ENCODE assay signal across 9 cellular contexts in the genomic region with DNA sequence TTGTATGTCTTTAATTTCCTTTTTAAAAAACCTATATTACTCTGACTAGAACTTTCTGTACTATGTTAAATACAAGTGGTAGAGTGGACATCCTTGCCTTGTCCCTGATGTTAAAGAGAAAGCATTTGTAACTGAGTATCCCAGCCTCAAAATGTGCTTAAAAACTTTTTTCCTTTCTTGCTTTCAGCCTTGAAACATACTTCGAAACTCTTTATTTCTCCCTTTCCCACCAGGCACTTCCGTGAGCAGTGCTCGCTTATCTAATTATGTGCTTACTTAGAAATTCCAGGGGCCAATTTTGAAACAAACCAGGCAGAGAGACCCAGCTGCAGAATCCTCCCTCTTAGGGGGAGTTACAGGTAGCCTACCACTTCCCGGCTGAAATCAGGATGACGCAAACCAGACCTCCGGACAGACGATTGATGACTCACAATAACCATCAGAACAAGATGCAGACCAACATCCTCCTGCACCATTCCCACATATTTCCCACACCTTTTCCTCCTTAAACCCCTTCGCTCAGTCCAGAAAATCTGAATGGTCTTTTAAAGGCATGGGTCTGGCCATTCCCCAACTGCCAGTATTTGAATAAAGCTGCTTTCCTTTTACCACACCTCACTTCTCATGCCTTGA. TPM values are rescaled to one million over a fixed set of nuclear protein-coding genes. Genes with fewer than 3 reads are reported as not detected.
A peak's percentile ranks its signal among the peaks of the same experiment; 100 is the strongest.
DNase-seq lines count a peak whose midpoint lies in the region; ATAC-seq, FAIRE-seq and TF ChIP-seq lines count a peak whose summit lies in the region.
"Not testable (repeated sequence)": the region's sequence is repeated elsewhere in the genome, so short reads cannot be mapped to it uniquely, and the experiment has no call there.
"Had no signal": no experiment of that assay in that cellular context is flagged by ENCODE, and none has a peak within 500 bp of the region (broad histone marks: within the 10 kb centered on the region; RNA-seq: fewer than 3 reads in every experiment).

No MANE protein-coding gene starts in this region.

- H3K9me3 Mint-ChIP-seq in Calu3 (ENCODE audit: low read depth, unreplicated experiment), result not testable (repeated sequence)

- H3K9me1 ChIP-seq in K562 (ENCODE audit: control insufficient read depth, insufficient read depth, low read length), result not testable (repeated sequence)

- TF ChIP-seq EP300 in K562 (IDR thresholded peaks at IDR 0.05; ENCODE audit: low read length); H1 (IDR thresholded peaks at IDR 0.05; ENCODE audit: borderline replicate concordance in 1 of 2, low read depth in 2 of 2, low read length in 2 of 2): not testable (repeated sequence)

- DNase-seq in Calu3, result peak; percentile 13
- peak; percentile 6 for DNase-seq in HCT116 (ENCODE audit: low read depth, low spot score)
- peak; percentile 45 for DNase-seq in RCC 7860 (ENCODE audit: low spot score)
- not testable (repeated sequence) for DNase-seq in K562 (ENCODE audit: extremely low read depth in 1 of 4, low spot score in 3 of 4); H1 (ENCODE audit: low read depth in 1 of 2, low spot score in 2 of 2); hepatocyte (ENCODE audit: low spot score)

- H3K18ac ChIP-seq in H1 (ENCODE audit: extremely low read depth, low read length), result not testable (repeated sequence)

- not testable (repeated sequence) for H2BK120ac ChIP-seq in H1 (replicated peaks; ENCODE audit: low read depth, low read length)

- H4K5ac ChIP-seq in H1 (ENCODE audit: insufficient read length, low read depth, low read length), result not testable (repeated sequence)

- peak overlapping the region; percentile 52 for H3K27ac Mint-ChIP-seq in Calu3 (ENCODE audit: unreplicated experiment)

- H3K9ac ChIP-seq in HCT116 (ENCODE audit: low read length); K562 (ENCODE audit: insufficient read depth in 1 of 2, low read depth in 2 of 2, low read length in 2 of 2); H1 (replicated peaks in 1 of 4; ENCODE audit: extremely low read depth in 1 of 4, low read depth in 3 of 4, low read length in 3 of 4): not testable (repeated sequence)

- intact Hi-C loops in Calu3 (cut with micrococcal nuclease; ENCODE audit: unreplicated experiment); HCT116 (cut with micrococcal nuclease); K562 (cut with micrococcal nuclease): not testable (repeated sequence)

- H3K14ac ChIP-seq in H1 (ENCODE audit: insufficient read length), result not testable (repeated sequence)

- not testable (repeated sequence) for TF ChIP-seq POLR2A in HCT116 (IDR thresholded peaks at IDR 0.05; ENCODE audit: borderline replicate concordance, extremely low read depth, insufficient read depth, insufficient read length); K562 (conservative IDR thresholded peaks at IDR 0.05); H1 (IDR thresholded peaks at IDR 0.05; ENCODE audit: control extremely low read depth in 1 of 2, low read depth in 2 of 2, low read length in 2 of 2)

- not testable (repeated sequence) for H3K4ac ChIP-seq in H1 (replicated peaks; ENCODE audit: insufficient read length, low read depth, low read length)

- peaks cover 52% of the 10 kb centered on the region for H3K27me3 Mint-ChIP-seq in Calu3 (ENCODE audit: unreplicated experiment)

- H2BK15ac ChIP-seq in H1 (ENCODE audit: low read length), result not testable (repeated sequence)

- H3K4me3 Mint-ChIP-seq in Calu3 (ENCODE audit: low read depth, unreplicated experiment), result not testable (repeated sequence)

- H3K36me3 Mint-ChIP-seq in Calu3 (ENCODE audit: insufficient read depth, unreplicated experiment), result not testable (repeated sequence)

- TF ChIP-seq RAD21 in HCT116 (IDR thresholded peaks at IDR 0.05; ENCODE audit: low read depth); K562 (CRISPR knock-in tag; conservative IDR thresholded peaks at IDR 0.05 in 1 of 2, IDR thresholded peaks at IDR 0.05 in 1 of 2); H1 (IDR thresholded peaks at IDR 0.05 in 1 of 2, conservative IDR thresholded peaks at IDR 0.05 in 1 of 2; ENCODE audit: low read depth in 2 of 2, low read length in 2 of 2): not testable (repeated sequence)

- H3K27me3 ChIP-seq in HCT116 (ENCODE audit: insufficient read depth, low read length), result peaks cover 39% of the 10 kb centered on the region
- H3K27me3 ChIP-seq in K562 (ENCODE audit: control insufficient read depth in 2 of 2, insufficient read depth in 2 of 2, low read length in 2 of 2), result peaks cover 8 to 44% of the 10 kb centered on the region in 2 experiments
- not testable (repeated sequence) for H3K27me3 ChIP-seq in H1 (replicated peaks in 1 of 4; ENCODE audit: control insufficient read depth in 3 of 4, extremely low read depth in 1 of 4, insufficient read depth in 3 of 4, low read length in 3 of 4); hepatocyte

- not testable (repeated sequence) for H2BK20ac ChIP-seq in H1 (ENCODE audit: low read length)

- H3K79me2 ChIP-seq in HCT116 (ENCODE audit: insufficient read depth, low read length); K562 (ENCODE audit: control insufficient read depth, insufficient read depth, low read length); H1 (ENCODE audit: control insufficient read depth in 1 of 2, insufficient read depth in 2 of 2, low read length in 2 of 2); hepatocyte: not testable (repeated sequence)

- CTCF ChIA-PET in Calu3 (lab: Charles Lee); HCT116 (lab: Charles Lee); K562 (lab: Yijun Ruan, JAX; ENCODE audit: low intra/inter-chr PET ratio): not testable (repeated sequence)
- CTCF ChIA-PET in H1 (lab: Charles Lee; ENCODE audit: partially characterized antibody), result interaction anchor here (0.7 kb wide), 1 partner anchor 10 kb away, joined by 3 read pairs; no protein-coding TSS in a partner anchor

- not testable (repeated sequence) for H4K20me1 ChIP-seq in HCT116 (ENCODE audit: insufficient read depth); K562 (replicated peaks; ENCODE audit: control insufficient read depth, insufficient read depth, low read length); H1 (replicated peaks in 1 of 2; ENCODE audit: control insufficient read depth in 1 of 2, insufficient read depth in 2 of 2, low read length in 2 of 2); hepatocyte (ENCODE audit: insufficient read depth, poor library complexity, severe bottlenecking)

- not testable (repeated sequence) for H3K56ac ChIP-seq in H1 (replicated peaks; ENCODE audit: insufficient read length, low read depth, low read length)

- H3K4me2 ChIP-seq in HCT116 (ENCODE audit: low read length) (peak overlapping the region; percentile 8; the same call in 1 of the 2 replicates), hepatocyte (peak overlapping the region; percentile 50)
- H3K4me2 ChIP-seq in K562 (ENCODE audit: insufficient read depth, low read length); H1 (ENCODE audit: insufficient read depth in 1 of 2, low read depth in 2 of 2, low read length in 2 of 2): not testable (repeated sequence)

- not testable (repeated sequence) for H3K36me3 ChIP-seq in HCT116 (ENCODE audit: control insufficient read depth in 1 of 2, insufficient read depth in 2 of 2, low read length in 2 of 2); K562 (ENCODE audit: control insufficient read depth, insufficient read depth, low read length); H1 (ENCODE audit: control insufficient read depth in 2 of 4, insufficient read depth in 4 of 4, low read length in 3 of 4); hepatocyte (replicated peaks; ENCODE audit: insufficient read depth, low read depth); mesodermal cell (ENCODE audit: control insufficient read depth, insufficient read depth, low read length)

- not testable (repeated sequence) for H4K8ac ChIP-seq in H1 (ENCODE audit: extremely low read depth, insufficient read depth, low read length)

- H2BK12ac ChIP-seq in H1 (ENCODE audit: low read depth, low read length), result not testable (repeated sequence)

- not testable (repeated sequence) for H3K9me3 ChIP-seq in HCT116 (ENCODE audit: control insufficient read depth in 1 of 2, insufficient read depth in 1 of 2, low read depth in 1 of 2, low read length in 2 of 2); K562 (replicated peaks; ENCODE audit: control insufficient read depth, insufficient read depth, low read depth, low read length); H1 (ENCODE audit: insufficient read depth in 2 of 2, low read depth in 1 of 2, low read length in 1 of 2); hepatocyte (ENCODE audit: low read depth); mesodermal cell (ENCODE audit: control insufficient read depth, low read length)

- H2AK5ac ChIP-seq in H1 (ENCODE audit: low read depth, low read length), result not testable (repeated sequence)

- H3K23ac ChIP-seq in H1 (ENCODE audit: insufficient read length), result not testable (repeated sequence)

- ATAC-seq in HCT116, result peak; percentile 63; the same call in 1 of the 2 replicates
- ATAC-seq in K562, result not testable (repeated sequence)

- TF ChIP-seq CTCF in Calu3 (IDR thresholded peaks at IDR 0.05; ENCODE audit: unreplicated experiment); HCT116 (IDR thresholded peaks at IDR 0.05 in 2 of 3, conservative IDR thresholded peaks at IDR 0.05 in 1 of 3; ENCODE audit: borderline replicate concordance in 1 of 3, insufficient read depth in 1 of 3, low read depth in 2 of 3, low read length in 2 of 3); K562 (IDR thresholded peaks at IDR 0.05 in 2 of 3, conservative IDR thresholded peaks at IDR 0.05 in 1 of 3; ENCODE audit: insufficient read depth in 2 of 3, low read depth in 1 of 3, low read length in 3 of 3); H1 (IDR thresholded peaks at IDR 0.05; ENCODE audit: control extremely low read depth in 1 of 3, insufficient read depth in 1 of 3, low read depth in 1 of 3, low read length in 3 of 3); hepatocyte (IDR thresholded peaks at IDR 0.05; ENCODE audit: poor library complexity): not testable (repeated sequence)

- not testable (repeated sequence) for H3K4me1 ChIP-seq in HCT116 (ENCODE audit: control insufficient read depth in 1 of 2, insufficient read depth in 2 of 2, low read length in 2 of 2); K562 (replicated peaks in 1 of 2; ENCODE audit: control insufficient read depth in 2 of 2, insufficient read depth in 2 of 2, low read length in 2 of 2); H1 (replicated peaks in 1 of 4; ENCODE audit: control insufficient read depth in 3 of 4, insufficient read depth in 4 of 4, low read length in 3 of 4); hepatocyte (ENCODE audit: insufficient read depth)
- H3K4me1 ChIP-seq in mesodermal cell (ENCODE audit: control insufficient read depth, insufficient read depth, low read length, poor library complexity, severe bottlenecking), result peaks cover 11% of the 10 kb centered on the region

- RAD21 ChIA-PET in HCT116 (lab: Charles Lee; ENCODE audit: low non-redundant PET in 1 of 2, low total read pairs in 2 of 2, uncharacterized antibody in 2 of 2, unreplicated experiment in 2 of 2), result not testable (repeated sequence)

- H2BK5ac ChIP-seq in H1 (ENCODE audit: low read depth, low read length), result not testable (repeated sequence)

- not testable (repeated sequence) for H3K23me2 ChIP-seq in H1 (ENCODE audit: low read depth, low read length)

- BruUV-seq in Calu3 (replicated peaks; lab: Mats Ljungman, UMichigan); HCT116 (replicated peaks; lab: Mats Ljungman, UMichigan); K562 (replicated peaks; lab: Mats Ljungman, UMichigan): not testable (repeated sequence)

- H4K91ac ChIP-seq in H1 (replicated peaks; ENCODE audit: insufficient read length, low read length), result not testable (repeated sequence)

- not testable (repeated sequence) for H3K79me1 ChIP-seq in H1 (ENCODE audit: low read depth, low read length)

- POLR2A ChIA-PET in HCT116 (lab: Charles Lee), result not testable (repeated sequence)
- POLR2A ChIA-PET in K562 (lab: Yijun Ruan, JAX), result interaction anchor here (0.7 kb wide), 1 partner anchor 237 kb away, joined by 3 read pairs; no protein-coding TSS in a partner anchor
- POLR2A ChIA-PET in H1 (lab: Charles Lee; ENCODE audit: partially characterized antibody), result interaction anchor here (0.7 kb wide), 1 partner anchor 312 kb away, joined by 3 read pairs; no protein-coding TSS in a partner anchor

- 2% methylated on average over 5 of the region's 8 CpGs for WGBS in K562 (ENCODE audit: insufficient coverage, low coverage, missing lambda C conversion rate)
- 95% methylated on average over 8 of the region's 8 CpGs; no CpG with 5 or more reads in 1 of the 2 experiments for WGBS in H1 (ENCODE audit: extremely low coverage in 1 of 2, insufficient coverage in 1 of 2, insufficient read length in 1 of 2, insufficient replicate concordance in 2 of 2, low coverage in 1 of 2, low lambda C conversion rate in 2 of 2, missing lambda C conversion rate in 1 of 2), 2 experiments
- 40% methylated on average over 8 of the region's 8 CpGs for WGBS in hepatocyte (ENCODE audit: low lambda C conversion rate, missing lambda C conversion rate)
- 59 to 87% methylated on average over 3 to 5 of the region's 8 CpGs for WGBS in mesodermal cell (ENCODE audit: insufficient coverage in 2 of 2), 2 experiments

- FAIRE-seq in RCC 7860 (lab: Jason Lieb, UNC), result peak; percentile 76
- peak; percentile 78 for FAIRE-seq in K562 (lab: Jason Lieb, UNC)
- FAIRE-seq in H1 (lab: Jason Lieb, UNC), result peak; percentile 69

- in situ Hi-C loops in K562 (cut with MboI), result not testable (repeated sequence)

- H2AFZ ChIP-seq in HCT116 (ENCODE audit: low read depth, low read length, poor library complexity, severe bottlenecking); K562 (ENCODE audit: low read depth, low read length); H1 (ENCODE audit: low read length); hepatocyte: not testable (repeated sequence)

- not testable (repeated sequence) for H3K9me2 ChIP-seq in HCT116 (ENCODE audit: insufficient read depth); hepatocyte (replicated peaks; ENCODE audit: insufficient read depth)

- H3K27ac ChIP-seq in HCT116 (ENCODE audit: low read depth, low read length); K562 (ENCODE audit: extremely low read depth, low read depth, low read length); H1 (ENCODE audit: low read depth, low read length): not testable (repeated sequence)
- H3K27ac ChIP-seq in hepatocyte (peak overlapping the region; percentile 62), mesodermal cell (ENCODE audit: low read depth, low read length, severe bottlenecking) (peak overlapping the region; percentile 91)

- H3K4me1 Mint-ChIP-seq in Calu3 (ENCODE audit: low read depth, unreplicated experiment), result not testable (repeated sequence)

- H3K4me3 ChIP-seq in HCT116 (replicated peaks in 1 of 2; ENCODE audit: low read depth in 1 of 2, low read length in 2 of 2); K562; H1 (ENCODE audit: extremely low read depth in 1 of 4, insufficient read depth in 2 of 4, low read depth in 3 of 4, low read length in 4 of 4); hepatocyte; mesodermal cell (ENCODE audit: extremely low read depth, insufficient read depth, low read length, poor library complexity, severe bottlenecking): not testable (repeated sequence)

RNA-seq across cellular contexts. Expression of a gene that starts 2.5 kb away (rescaled TPM):
- total RNA-seq in Calu3 (2022) (not detected in 2 replicates), HCT116 (2021; ENCODE audit: unreplicated experiment) (not detected), K562 (2014; rRNA removed) (not detected in 2 replicates), K562 (2014; rRNA removed; fragmentation: Illumina TruSeq; extraction: Trizol) (not detected in 2 replicates), K562 (2015; rRNA removed; fragmentation: Illumina TruSeq; extraction: Trizol) (not detected in 2 replicates), K562 (2021) (not detected in 2 replicates), hepatocyte (not detected in 2 replicates)
- polyA plus RNA-seq in HCT116 (2012), result not detected in 2 replicates
- total RNA-seq in K562 (2011; cell fraction: chromatin; rRNA removed; ENCODE audit: low replicate concordance), result not detected in 2 replicates
- not detected in 2 replicates for total RNA-seq in K562 (2011; cell fraction: nucleolus; rRNA removed)
- not detected in 2 replicates for total RNA-seq in K562 (2011; cell fraction: nucleoplasm; rRNA removed)
- polyA plus RNA-seq in K562 (2011; rRNA removed) (not detected in 2 replicates), K562 (2014; fragmentation: Illumina TruSeq; extraction: Trizol) (not detected in 2 replicates), K562 (2014; fragmentation: Nextera tagmentation; extraction: Ambion mirVana) (not detected), K562 (2014; rRNA removed) (not detected in 2 replicates), H1 (2011; rRNA removed) (not detected in 2 replicates), hepatocyte (not detected in 2 replicates)
- not detected in 2 replicates for polyA plus RNA-seq in K562 (2011; cell fraction: cytosol; rRNA removed)
- polyA plus RNA-seq in K562 (2011; cell fraction: nucleus; rRNA removed), result not detected in 2 replicates
- not detected in 2 replicates for polyA plus RNA-seq in K562 (2012)
- polyA minus RNA-seq in K562 (2011; rRNA and poly(A)+ RNA removed), result not detected in 2 replicates
- not detected in 2 replicates for polyA minus RNA-seq in K562 (2011; cell fraction: cytosol; rRNA and poly(A)+ RNA removed)
- polyA minus RNA-seq in K562 (2011; cell fraction: nucleus; rRNA and poly(A)+ RNA removed), result not detected in 2 replicates
- total RNA-seq in H1 (2021; fragmentation: NEBNext Ultra II Directional; extraction: Animal tissue kit (Norgen Biotek cat#: 25700)), result not detected in 2 replicates
- not detected for polyA plus RNA-seq in H1 (2011; cell fraction: cytosol; rRNA removed)
- polyA plus RNA-seq in H1 (2011; cell fraction: nucleus; rRNA removed), result not detected
- not detected in 4 replicates for polyA plus RNA-seq in H1 (2012, experiment 1 of 2)
- not detected for polyA plus RNA-seq in H1 (2012, experiment 2 of 2)
- polyA plus RNA-seq in H1 (2013, experiment 1 of 2), result not detected
- polyA plus RNA-seq in H1 (2013, experiment 2 of 2), result not detected
- not detected in 2 replicates for polyA minus RNA-seq in H1 (2011; rRNA and poly(A)+ RNA removed)
- polyA minus RNA-seq in H1 (2011; cell fraction: cytosol; rRNA and poly(A)+ RNA removed), result not detected
- not detected for polyA minus RNA-seq in H1 (2011; cell fraction: nucleus; rRNA and poly(A)+ RNA removed)
- polyA plus RNA-seq in mesodermal cell (2013, experiment 1 of 2), result 2.5 TPM
- polyA plus RNA-seq in mesodermal cell (2013, experiment 2 of 2), result 1.9 TPM
- total RNA-seq: A673, H7 had no signal

RNA-seq across cellular contexts. Expression of a gene that starts 18.2 kb away (rescaled TPM):
- total RNA-seq in Calu3 (2022) (0.45 TPM in 1 of 2 replicates, not detected in the other), HCT116 (2021; ENCODE audit: unreplicated experiment) (not detected), K562 (2014; rRNA removed) (0.41 and 0.57 TPM in 2 replicates), K562 (2014; rRNA removed; fragmentation: Illumina TruSeq; extraction: Trizol) (0.44 TPM in 1 of 2 replicates, not detected in the other), K562 (2015; rRNA removed; fragmentation: Illumina TruSeq; extraction: Trizol) (0.53 and 0.58 TPM in 2 replicates), K562 (2021) (0.51 and 0.69 TPM in 2 replicates), hepatocyte (not detected in 2 replicates)
- polyA plus RNA-seq in HCT116 (2012), result not detected in 2 replicates
- 8.0 and 29.5 TPM in 2 replicates for total RNA-seq in K562 (2011; cell fraction: chromatin; rRNA removed; ENCODE audit: low replicate concordance)
- 9.2 and 26.2 TPM in 2 replicates for total RNA-seq in K562 (2011; cell fraction: nucleolus; rRNA removed)
- total RNA-seq in K562 (2011; cell fraction: nucleoplasm; rRNA removed), result 14.7 and 28.6 TPM in 2 replicates
- polyA plus RNA-seq in K562 (2011; rRNA removed) (2.3 and 4.5 TPM in 2 replicates), K562 (2014; fragmentation: Illumina TruSeq; extraction: Trizol) (0.78 and 1.0 TPM in 2 replicates), K562 (2014; fragmentation: Nextera tagmentation; extraction: Ambion mirVana) (under 1 TPM; 0.22 to 0.30 TPM), K562 (2014; rRNA removed) (0.70 and 0.90 TPM in 2 replicates), H1 (2011; rRNA removed) (0.19 TPM in 1 of 2 replicates, not detected in the other), hepatocyte (1.8 TPM in 1 of 2 replicates, not detected in the other)
- 2.4 and 9.4 TPM in 2 replicates for polyA plus RNA-seq in K562 (2011; cell fraction: cytosol; rRNA removed)
- 8.6 and 39.7 TPM in 2 replicates for polyA plus RNA-seq in K562 (2011; cell fraction: nucleus; rRNA removed)
- polyA plus RNA-seq in K562 (2012), result 4.6 and 26.7 TPM in 2 replicates
- polyA minus RNA-seq in K562 (2011; rRNA and poly(A)+ RNA removed), result 0.57 and 1.9 TPM in 2 replicates
- 2.1 and 2.2 TPM in 2 replicates for polyA minus RNA-seq in K562 (2011; cell fraction: cytosol; rRNA and poly(A)+ RNA removed)
- polyA minus RNA-seq in K562 (2011; cell fraction: nucleus; rRNA and poly(A)+ RNA removed), result 3.4 TPM in 1 of 2 replicates, not detected in the other
- not detected in 2 replicates for total RNA-seq in H1 (2021; fragmentation: NEBNext Ultra II Directional; extraction: Animal tissue kit (Norgen Biotek cat#: 25700))
- polyA plus RNA-seq in H1 (2011; cell fraction: cytosol; rRNA removed), result not detected
- polyA plus RNA-seq in H1 (2011; cell fraction: nucleus; rRNA removed), result not detected
- not detected in 4 replicates for polyA plus RNA-seq in H1 (2012, experiment 1 of 2)
- polyA plus RNA-seq in H1 (2012, experiment 2 of 2), result not detected
- polyA plus RNA-seq in H1 (2013, experiment 1 of 2), result not detected
- polyA plus RNA-seq in H1 (2013, experiment 2 of 2), result 0.13 TPM
- not detected in 2 replicates for polyA minus RNA-seq in H1 (2011; rRNA and poly(A)+ RNA removed)
- not detected for polyA minus RNA-seq in H1 (2011; cell fraction: cytosol; rRNA and poly(A)+ RNA removed)
- not detected for polyA minus RNA-seq in H1 (2011; cell fraction: nucleus; rRNA and poly(A)+ RNA removed)
- 4.8 TPM for polyA plus RNA-seq in mesodermal cell (2013, experiment 1 of 2)
- 4.2 TPM for polyA plus RNA-seq in mesodermal cell (2013, experiment 2 of 2)
- total RNA-seq: A673, H7 had no signal

RNA-seq across cellular contexts. Expression of a gene that starts 22.1 kb away (rescaled TPM):
- total RNA-seq in Calu3 (2022), result not detected in 2 replicates
- total RNA-seq in HCT116 (2021; ENCODE audit: unreplicated experiment), result not detected
- not detected in 2 replicates for polyA plus RNA-seq in HCT116 (2012)
- not detected in 2 replicates for total RNA-seq in K562 (2011; cell fraction: chromatin; rRNA removed; ENCODE audit: low replicate concordance)
- total RNA-seq in K562 (2011; cell fraction: nucleolus; rRNA removed), result not detected in 2 replicates
- not detected in 2 replicates for total RNA-seq in K562 (2011; cell fraction: nucleoplasm; rRNA removed)
- not detected in 2 replicates for total RNA-seq in K562 (2014; rRNA removed)
- total RNA-seq in K562 (2014; rRNA removed; fragmentation: Illumina TruSeq; extraction: Trizol), result not detected in 2 replicates
- not detected in 2 replicates for total RNA-seq in K562 (2015; rRNA removed; fragmentation: Illumina TruSeq; extraction: Trizol)
- total RNA-seq in K562 (2021), result not detected in 2 replicates
- not detected in 2 replicates for polyA plus RNA-seq in K562 (2011; rRNA removed)
- polyA plus RNA-seq in K562 (2011; cell fraction: cytosol; rRNA removed), result not detected in 2 replicates
- not detected in 2 replicates for polyA plus RNA-seq in K562 (2011; cell fraction: nucleus; rRNA removed)
- not detected in 2 replicates for polyA plus RNA-seq in K562 (2012)
- not detected in 2 replicates for polyA plus RNA-seq in K562 (2014; fragmentation: Illumina TruSeq; extraction: Trizol)
- polyA plus RNA-seq in K562 (2014; fragmentation: Nextera tagmentation; extraction: Ambion mirVana), result not detected
- polyA plus RNA-seq in K562 (2014; rRNA removed), result not detected in 2 replicates
- not detected in 2 replicates for polyA minus RNA-seq in K562 (2011; rRNA and poly(A)+ RNA removed)
- not detected in 2 replicates for polyA minus RNA-seq in K562 (2011; cell fraction: cytosol; rRNA and poly(A)+ RNA removed)
- not detected in 2 replicates for polyA minus RNA-seq in K562 (2011; cell fraction: nucleus; rRNA and poly(A)+ RNA removed)
- not detected in 2 replicates for total RNA-seq in H1 (2021; fragmentation: NEBNext Ultra II Directional; extraction: Animal tissue kit (Norgen Biotek cat#: 25700))
- not detected in 2 replicates for polyA plus RNA-seq in H1 (2011; rRNA removed)
- polyA plus RNA-seq in H1 (2011; cell fraction: cytosol; rRNA removed), result not detected
- not detected for polyA plus RNA-seq in H1 (2011; cell fraction: nucleus; rRNA removed)
- 0.24 TPM in 1 of 4 replicates, not detected in the others for polyA plus RNA-seq in H1 (2012, experiment 1 of 2)
- not detected for polyA plus RNA-seq in H1 (2012, experiment 2 of 2)
- polyA plus RNA-seq in H1 (2013, experiment 1 of 2), result 0.20 TPM
- polyA plus RNA-seq in H1 (2013, experiment 2 of 2), result not detected
- not detected in 2 replicates for polyA minus RNA-seq in H1 (2011; rRNA and poly(A)+ RNA removed)
- not detected for polyA minus RNA-seq in H1 (2011; cell fraction: cytosol; rRNA and poly(A)+ RNA removed)
- polyA minus RNA-seq in H1 (2011; cell fraction: nucleus; rRNA and poly(A)+ RNA removed), result not detected
- not detected in 2 replicates for total RNA-seq in hepatocyte
- polyA plus RNA-seq in hepatocyte, result 0.63 TPM in 1 of 2 replicates, not detected in the other
- polyA plus RNA-seq in mesodermal cell (2013, experiment 1 of 2), result 3.2 TPM
- polyA plus RNA-seq in mesodermal cell (2013, experiment 2 of 2), result 1.8 TPM
- total RNA-seq: A673, H7 had no signal

RNA-seq across cellular contexts. Expression of a gene that starts 42.9 kb away (rescaled TPM):
- total RNA-seq in Calu3 (2022), result 31.9 and 37.7 TPM in 2 replicates
- total RNA-seq in HCT116 (2021; ENCODE audit: unreplicated experiment), result 85.1 TPM
- 135 and 169 TPM in 2 replicates for polyA plus RNA-seq in HCT116 (2012)
- total RNA-seq in K562 (2011; cell fraction: chromatin; rRNA removed; ENCODE audit: low replicate concordance), result 22.8 and 99.4 TPM in 2 replicates
- 83.4 and 87.4 TPM in 2 replicates for total RNA-seq in K562 (2011; cell fraction: nucleolus; rRNA removed)
- 44.5 and 53.2 TPM in 2 replicates for total RNA-seq in K562 (2011; cell fraction: nucleoplasm; rRNA removed)
- total RNA-seq in K562 (2014; rRNA removed), result 120 and 168 TPM in 2 replicates
- 27.3 and 39.7 TPM in 2 replicates for total RNA-seq in K562 (2014; rRNA removed; fragmentation: Illumina TruSeq; extraction: Trizol)
- 73.9 and 75.9 TPM in 2 replicates for total RNA-seq in K562 (2015; rRNA removed; fragmentation: Illumina TruSeq; extraction: Trizol)
- 106 and 110 TPM in 2 replicates for total RNA-seq in K562 (2021)
- 81.3 and 135 TPM in 2 replicates for polyA plus RNA-seq in K562 (2011; rRNA removed)
- 412 and 778 TPM in 2 replicates for polyA plus RNA-seq in K562 (2011; cell fraction: cytosol; rRNA removed)
- polyA plus RNA-seq in K562 (2011; cell fraction: nucleus; rRNA removed), result 169 and 254 TPM in 2 replicates
- 119 and 130 TPM in 2 replicates for polyA plus RNA-seq in K562 (2012)
- 167 and 221 TPM in 2 replicates for polyA plus RNA-seq in K562 (2014; fragmentation: Illumina TruSeq; extraction: Trizol)
- 10 to 100 TPM in 1 of 2 experiments, 1 to 10 TPM in 1; 8.0 to 10.9 TPM for polyA plus RNA-seq in K562 (2014; fragmentation: Nextera tagmentation; extraction: Ambion mirVana)
- 128 and 133 TPM in 2 replicates for polyA plus RNA-seq in K562 (2014; rRNA removed)
- polyA minus RNA-seq in K562 (2011; rRNA and poly(A)+ RNA removed), result 77.8 and 115 TPM in 2 replicates
- polyA minus RNA-seq in K562 (2011; cell fraction: cytosol; rRNA and poly(A)+ RNA removed), result 140 and 152 TPM in 2 replicates
- polyA minus RNA-seq in K562 (2011; cell fraction: nucleus; rRNA and poly(A)+ RNA removed), result 44.6 and 49.4 TPM in 2 replicates
- 78.6 and 78.8 TPM in 2 replicates for total RNA-seq in H1 (2021; fragmentation: NEBNext Ultra II Directional; extraction: Animal tissue kit (Norgen Biotek cat#: 25700))
- 476 and 530 TPM in 2 replicates for polyA plus RNA-seq in H1 (2011; rRNA removed)
- polyA plus RNA-seq in H1 (2011; cell fraction: cytosol; rRNA removed), result 259 TPM
- polyA plus RNA-seq in H1 (2011; cell fraction: nucleus; rRNA removed), result 320 TPM
- 55.2 to 114 TPM (median 111 TPM) in 4 replicates for polyA plus RNA-seq in H1 (2012, experiment 1 of 2)
- polyA plus RNA-seq in H1 (2012, experiment 2 of 2), result 122 TPM
- 112 TPM for polyA plus RNA-seq in H1 (2013, experiment 1 of 2)
- polyA plus RNA-seq in H1 (2013, experiment 2 of 2), result 119 TPM
- polyA minus RNA-seq in H1 (2011; rRNA and poly(A)+ RNA removed), result 161 and 164 TPM in 2 replicates
- 116 TPM for polyA minus RNA-seq in H1 (2011; cell fraction: cytosol; rRNA and poly(A)+ RNA removed)
- polyA minus RNA-seq in H1 (2011; cell fraction: nucleus; rRNA and poly(A)+ RNA removed), result 86.0 TPM
- total RNA-seq in hepatocyte, result 22.4 and 28.0 TPM in 2 replicates
- 57.0 and 59.1 TPM in 2 replicates for polyA plus RNA-seq in hepatocyte
- 60.1 TPM for polyA plus RNA-seq in mesodermal cell (2013, experiment 1 of 2)
- 55.5 TPM for polyA plus RNA-seq in mesodermal cell (2013, experiment 2 of 2)
